1 cellular context compared by ENCODE assay signal in the genomic region with DNA sequence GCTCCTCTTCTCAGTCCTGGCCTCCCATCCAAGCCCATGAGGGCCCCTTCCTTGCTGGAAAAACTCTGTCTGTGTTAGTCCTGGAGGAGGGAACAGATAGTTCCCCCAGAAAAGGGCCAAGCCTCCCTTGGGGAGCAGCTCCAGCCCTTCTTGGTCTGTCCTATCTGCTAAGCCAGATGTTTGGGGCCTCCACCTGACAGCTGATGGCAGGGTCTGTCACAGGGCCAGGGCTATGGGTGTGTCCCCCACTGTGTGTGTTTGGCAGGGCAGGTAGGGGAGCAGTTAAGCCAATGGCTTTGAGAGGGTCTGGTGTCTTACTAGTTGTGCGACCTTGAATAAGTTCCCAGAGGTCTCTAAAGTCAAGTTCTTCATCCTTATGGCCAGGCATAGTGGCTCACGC.
TF ChIP-seq lines count a peak whose summit lies in the region.

No MANE protein-coding gene starts in this region.

TF ChIP-seq in K562, 482 proteins besides CTCF, POLR2A, EP300 and RAD21 (continued from another document):
- TF ChIP-seq, protein P1, sequence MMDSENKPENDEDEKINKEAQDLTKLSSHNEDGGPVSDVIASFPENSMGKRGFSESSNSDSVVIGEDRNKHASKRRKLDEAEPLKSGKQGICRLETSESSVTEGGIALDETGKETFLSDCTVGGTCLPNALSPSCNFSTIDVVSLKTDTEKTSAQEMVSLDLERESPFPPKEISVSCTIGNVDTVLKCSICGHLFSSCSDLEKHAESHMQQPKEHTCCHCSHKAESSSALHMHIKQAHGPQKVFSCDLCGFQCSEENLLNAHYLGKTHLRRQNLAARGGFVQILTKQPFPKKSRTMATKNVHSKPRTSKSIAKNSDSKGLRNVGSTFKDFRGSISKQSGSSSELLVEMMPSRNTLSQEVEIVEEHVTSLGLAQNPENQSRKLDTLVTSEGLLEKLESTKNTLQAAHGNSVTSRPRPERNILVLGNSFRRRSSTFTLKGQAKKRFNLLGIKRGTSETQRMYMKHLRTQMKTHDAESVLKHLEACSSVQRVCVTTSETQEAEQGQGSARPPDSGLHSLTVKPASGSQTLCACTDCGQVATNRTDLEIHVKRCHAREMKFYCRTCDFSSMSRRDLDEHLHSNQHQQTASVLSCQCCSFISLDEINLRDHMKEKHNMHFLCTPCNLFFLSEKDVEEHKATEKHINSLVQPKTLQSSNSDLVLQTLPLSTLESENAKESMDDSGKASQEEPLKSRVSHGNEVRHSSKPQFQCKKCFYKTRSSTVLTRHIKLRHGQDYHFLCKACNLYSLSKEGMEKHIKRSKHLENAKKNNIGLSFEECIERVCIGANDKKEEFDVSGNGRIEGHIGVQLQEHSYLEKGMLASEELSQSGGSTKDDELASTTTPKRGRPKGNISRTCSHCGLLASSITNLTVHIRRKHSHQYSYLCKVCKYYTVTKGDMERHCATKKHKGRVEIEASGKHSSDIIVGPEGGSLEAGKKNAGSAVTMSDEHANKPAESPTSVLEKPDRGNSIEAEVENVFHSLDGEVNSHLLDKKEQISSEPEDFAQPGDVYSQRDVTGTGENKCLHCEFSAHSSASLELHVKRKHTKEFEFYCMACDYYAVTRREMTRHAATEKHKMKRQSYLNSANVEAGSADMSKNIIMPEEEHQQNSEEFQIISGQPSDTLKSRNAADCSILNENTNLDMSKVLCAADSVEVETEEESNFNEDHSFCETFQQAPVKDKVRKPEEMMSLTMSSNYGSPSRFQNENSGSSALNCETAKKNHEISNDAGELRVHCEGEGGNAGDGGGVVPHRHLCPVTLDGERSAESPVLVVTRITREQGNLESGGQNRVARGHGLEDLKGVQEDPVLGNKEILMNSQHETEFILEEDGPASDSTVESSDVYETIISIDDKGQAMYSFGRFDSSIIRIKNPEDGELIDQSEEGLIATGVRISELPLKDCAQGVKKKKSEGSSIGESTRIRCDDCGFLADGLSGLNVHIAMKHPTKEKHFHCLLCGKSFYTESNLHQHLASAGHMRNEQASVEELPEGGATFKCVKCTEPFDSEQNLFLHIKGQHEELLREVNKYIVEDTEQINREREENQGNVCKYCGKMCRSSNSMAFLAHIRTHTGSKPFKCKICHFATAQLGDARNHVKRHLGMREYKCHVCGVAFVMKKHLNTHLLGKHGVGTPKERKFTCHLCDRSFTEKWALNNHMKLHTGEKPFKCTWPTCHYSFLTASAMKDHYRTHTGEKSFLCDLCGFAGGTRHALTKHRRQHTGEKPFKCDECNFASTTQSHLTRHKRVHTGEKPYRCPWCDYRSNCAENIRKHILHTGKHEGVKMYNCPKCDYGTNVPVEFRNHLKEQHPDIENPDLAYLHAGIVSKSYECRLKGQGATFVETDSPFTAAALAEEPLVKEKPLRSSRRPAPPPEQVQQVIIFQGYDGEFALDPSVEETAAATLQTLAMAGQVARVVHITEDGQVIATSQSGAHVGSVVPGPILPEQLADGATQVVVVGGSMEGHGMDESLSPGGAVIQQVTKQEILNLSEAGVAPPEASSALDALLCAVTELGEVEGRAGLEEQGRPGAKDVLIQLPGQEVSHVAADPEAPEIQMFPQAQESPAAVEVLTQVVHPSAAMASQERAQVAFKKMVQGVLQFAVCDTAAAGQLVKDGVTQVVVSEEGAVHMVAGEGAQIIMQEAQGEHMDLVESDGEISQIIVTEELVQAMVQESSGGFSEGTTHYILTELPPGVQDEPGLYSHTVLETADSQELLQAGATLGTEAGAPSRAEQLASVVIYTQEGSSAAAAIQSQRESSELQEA (IDR thresholded peaks at IDR 0.05; ENCODE audit: low read depth) = no peak
- TF ChIP-seq, protein P2, sequence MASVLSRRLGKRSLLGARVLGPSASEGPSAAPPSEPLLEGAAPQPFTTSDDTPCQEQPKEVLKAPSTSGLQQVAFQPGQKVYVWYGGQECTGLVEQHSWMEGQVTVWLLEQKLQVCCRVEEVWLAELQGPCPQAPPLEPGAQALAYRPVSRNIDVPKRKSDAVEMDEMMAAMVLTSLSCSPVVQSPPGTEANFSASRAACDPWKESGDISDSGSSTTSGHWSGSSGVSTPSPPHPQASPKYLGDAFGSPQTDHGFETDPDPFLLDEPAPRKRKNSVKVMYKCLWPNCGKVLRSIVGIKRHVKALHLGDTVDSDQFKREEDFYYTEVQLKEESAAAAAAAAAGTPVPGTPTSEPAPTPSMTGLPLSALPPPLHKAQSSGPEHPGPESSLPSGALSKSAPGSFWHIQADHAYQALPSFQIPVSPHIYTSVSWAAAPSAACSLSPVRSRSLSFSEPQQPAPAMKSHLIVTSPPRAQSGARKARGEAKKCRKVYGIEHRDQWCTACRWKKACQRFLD (CRISPR knock-in tag; IDR thresholded peaks at IDR 0.05) = no peak
- no peak for TF ChIP-seq HMG20B (CRISPR knock-in tag; IDR thresholded peaks at IDR 0.05)
- TF ChIP-seq FUS (optimal IDR thresholded peaks at IDR 0.05; ENCODE audit: low read depth, low read length) = no peak
- TF ChIP-seq, protein P3, sequence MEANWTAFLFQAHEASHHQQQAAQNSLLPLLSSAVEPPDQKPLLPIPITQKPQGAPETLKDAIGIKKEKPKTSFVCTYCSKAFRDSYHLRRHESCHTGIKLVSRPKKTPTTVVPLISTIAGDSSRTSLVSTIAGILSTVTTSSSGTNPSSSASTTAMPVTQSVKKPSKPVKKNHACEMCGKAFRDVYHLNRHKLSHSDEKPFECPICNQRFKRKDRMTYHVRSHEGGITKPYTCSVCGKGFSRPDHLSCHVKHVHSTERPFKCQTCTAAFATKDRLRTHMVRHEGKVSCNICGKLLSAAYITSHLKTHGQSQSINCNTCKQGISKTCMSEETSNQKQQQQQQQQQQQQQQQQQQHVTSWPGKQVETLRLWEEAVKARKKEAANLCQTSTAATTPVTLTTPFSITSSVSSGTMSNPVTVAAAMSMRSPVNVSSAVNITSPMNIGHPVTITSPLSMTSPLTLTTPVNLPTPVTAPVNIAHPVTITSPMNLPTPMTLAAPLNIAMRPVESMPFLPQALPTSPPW (CRISPR knock-in tag; IDR thresholded peaks at IDR 0.05) = no peak
- no peak for TF ChIP-seq HMGN3 (IDR thresholded peaks at IDR 0.05; ENCODE audit: borderline replicate concordance, extremely low read depth, insufficient read length, low read depth, low read length)
- TF ChIP-seq ZSCAN29 (IDR thresholded peaks at IDR 0.05) = no peak
- TF ChIP-seq NFIC (IDR thresholded peaks at IDR 0.05) = peak; percentile 48
- TF ChIP-seq POLR2AphosphoS5 (IDR thresholded peaks at IDR 0.05; ENCODE audit: control insufficient read depth, insufficient read depth, low read depth, low read length) = peak; percentile 57
- no peak for TF ChIP-seq ZNF212 (CRISPR knock-in tag; IDR thresholded peaks at IDR 0.05)
- no peak for TF ChIP-seq ZNF445 (CRISPR knock-in tag; IDR thresholded peaks at IDR 0.05; ENCODE audit: low read depth)
- TF ChIP-seq, protein P4, sequence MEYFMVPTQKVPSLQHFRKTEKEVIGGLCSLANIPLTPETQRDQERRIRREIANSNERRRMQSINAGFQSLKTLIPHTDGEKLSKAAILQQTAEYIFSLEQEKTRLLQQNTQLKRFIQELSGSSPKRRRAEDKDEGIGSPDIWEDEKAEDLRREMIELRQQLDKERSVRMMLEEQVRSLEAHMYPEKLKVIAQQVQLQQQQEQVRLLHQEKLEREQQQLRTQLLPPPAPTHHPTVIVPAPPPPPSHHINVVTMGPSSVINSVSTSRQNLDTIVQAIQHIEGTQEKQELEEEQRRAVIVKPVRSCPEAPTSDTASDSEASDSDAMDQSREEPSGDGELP (CRISPR knock-in tag; IDR thresholded peaks at IDR 0.05; ENCODE audit: borderline replicate concordance) = peak; percentile 94
- TF ChIP-seq, protein P5, sequence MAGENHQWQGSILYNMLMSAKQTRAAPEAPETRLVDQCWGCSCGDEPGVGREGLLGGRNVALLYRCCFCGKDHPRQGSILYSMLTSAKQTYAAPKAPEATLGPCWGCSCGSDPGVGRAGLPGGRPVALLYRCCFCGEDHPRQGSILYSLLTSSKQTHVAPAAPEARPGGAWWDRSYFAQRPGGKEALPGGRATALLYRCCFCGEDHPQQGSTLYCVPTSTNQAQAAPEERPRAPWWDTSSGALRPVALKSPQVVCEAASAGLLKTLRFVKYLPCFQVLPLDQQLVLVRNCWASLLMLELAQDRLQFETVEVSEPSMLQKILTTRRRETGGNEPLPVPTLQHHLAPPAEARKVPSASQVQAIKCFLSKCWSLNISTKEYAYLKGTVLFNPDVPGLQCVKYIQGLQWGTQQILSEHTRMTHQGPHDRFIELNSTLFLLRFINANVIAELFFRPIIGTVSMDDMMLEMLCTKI (IDR thresholded peaks at IDR 0.05; ENCODE audit: partially characterized antibody) = no peak
- TF ChIP-seq ZNF408 (CRISPR knock-in tag; IDR thresholded peaks at IDR 0.05; ENCODE audit: low read depth) = no peak
- no peak for TF ChIP-seq DIDO1 (tag; IDR thresholded peaks at IDR 0.05; ENCODE audit: low read depth)
- no peak for TF ChIP-seq KLF13 (tag; IDR thresholded peaks at IDR 0.05; ENCODE audit: borderline replicate concordance, low read depth)
- TF ChIP-seq, protein P6, sequence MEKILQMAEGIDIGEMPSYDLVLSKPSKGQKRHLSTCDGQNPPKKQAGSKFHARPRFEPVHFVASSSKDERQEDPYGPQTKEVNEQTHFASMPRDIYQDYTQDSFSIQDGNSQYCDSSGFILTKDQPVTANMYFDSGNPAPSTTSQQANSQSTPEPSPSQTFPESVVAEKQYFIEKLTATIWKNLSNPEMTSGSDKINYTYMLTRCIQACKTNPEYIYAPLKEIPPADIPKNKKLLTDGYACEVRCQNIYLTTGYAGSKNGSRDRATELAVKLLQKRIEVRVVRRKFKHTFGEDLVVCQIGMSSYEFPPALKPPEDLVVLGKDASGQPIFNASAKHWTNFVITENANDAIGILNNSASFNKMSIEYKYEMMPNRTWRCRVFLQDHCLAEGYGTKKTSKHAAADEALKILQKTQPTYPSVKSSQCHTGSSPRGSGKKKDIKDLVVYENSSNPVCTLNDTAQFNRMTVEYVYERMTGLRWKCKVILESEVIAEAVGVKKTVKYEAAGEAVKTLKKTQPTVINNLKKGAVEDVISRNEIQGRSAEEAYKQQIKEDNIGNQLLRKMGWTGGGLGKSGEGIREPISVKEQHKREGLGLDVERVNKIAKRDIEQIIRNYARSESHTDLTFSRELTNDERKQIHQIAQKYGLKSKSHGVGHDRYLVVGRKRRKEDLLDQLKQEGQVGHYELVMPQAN (IDR thresholded peaks at IDR 0.05; ENCODE audit: borderline replicate concordance) = no peak
- TF ChIP-seq, protein P7, sequence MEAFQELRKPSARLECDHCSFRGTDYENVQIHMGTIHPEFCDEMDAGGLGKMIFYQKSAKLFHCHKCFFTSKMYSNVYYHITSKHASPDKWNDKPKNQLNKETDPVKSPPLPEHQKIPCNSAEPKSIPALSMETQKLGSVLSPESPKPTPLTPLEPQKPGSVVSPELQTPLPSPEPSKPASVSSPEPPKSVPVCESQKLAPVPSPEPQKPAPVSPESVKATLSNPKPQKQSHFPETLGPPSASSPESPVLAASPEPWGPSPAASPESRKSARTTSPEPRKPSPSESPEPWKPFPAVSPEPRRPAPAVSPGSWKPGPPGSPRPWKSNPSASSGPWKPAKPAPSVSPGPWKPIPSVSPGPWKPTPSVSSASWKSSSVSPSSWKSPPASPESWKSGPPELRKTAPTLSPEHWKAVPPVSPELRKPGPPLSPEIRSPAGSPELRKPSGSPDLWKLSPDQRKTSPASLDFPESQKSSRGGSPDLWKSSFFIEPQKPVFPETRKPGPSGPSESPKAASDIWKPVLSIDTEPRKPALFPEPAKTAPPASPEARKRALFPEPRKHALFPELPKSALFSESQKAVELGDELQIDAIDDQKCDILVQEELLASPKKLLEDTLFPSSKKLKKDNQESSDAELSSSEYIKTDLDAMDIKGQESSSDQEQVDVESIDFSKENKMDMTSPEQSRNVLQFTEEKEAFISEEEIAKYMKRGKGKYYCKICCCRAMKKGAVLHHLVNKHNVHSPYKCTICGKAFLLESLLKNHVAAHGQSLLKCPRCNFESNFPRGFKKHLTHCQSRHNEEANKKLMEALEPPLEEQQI (IDR thresholded peaks at IDR 0.05) = no peak
- no peak for TF ChIP-seq MCM5 (IDR thresholded peaks at IDR 0.05; ENCODE audit: low read depth)
- TF ChIP-seq, protein P8, sequence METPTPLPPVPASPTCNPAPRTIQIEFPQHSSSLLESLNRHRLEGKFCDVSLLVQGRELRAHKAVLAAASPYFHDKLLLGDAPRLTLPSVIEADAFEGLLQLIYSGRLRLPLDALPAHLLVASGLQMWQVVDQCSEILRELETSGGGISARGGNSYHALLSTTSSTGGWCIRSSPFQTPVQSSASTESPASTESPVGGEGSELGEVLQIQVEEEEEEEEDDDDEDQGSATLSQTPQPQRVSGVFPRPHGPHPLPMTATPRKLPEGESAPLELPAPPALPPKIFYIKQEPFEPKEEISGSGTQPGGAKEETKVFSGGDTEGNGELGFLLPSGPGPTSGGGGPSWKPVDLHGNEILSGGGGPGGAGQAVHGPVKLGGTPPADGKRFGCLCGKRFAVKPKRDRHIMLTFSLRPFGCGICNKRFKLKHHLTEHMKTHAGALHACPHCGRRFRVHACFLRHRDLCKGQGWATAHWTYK (CRISPR knock-in tag; IDR thresholded peaks at IDR 0.05) = no peak
- no peak for TF ChIP-seq BRCA1 (IDR thresholded peaks at IDR 0.05)
- TF ChIP-seq BRCA1 (CRISPR knock-in tag; IDR thresholded peaks at IDR 0.05) = no peak
- no peak for TF ChIP-seq CHCHD3 (CRISPR knock-in tag; IDR thresholded peaks at IDR 0.05)
- TF ChIP-seq, protein P9, sequence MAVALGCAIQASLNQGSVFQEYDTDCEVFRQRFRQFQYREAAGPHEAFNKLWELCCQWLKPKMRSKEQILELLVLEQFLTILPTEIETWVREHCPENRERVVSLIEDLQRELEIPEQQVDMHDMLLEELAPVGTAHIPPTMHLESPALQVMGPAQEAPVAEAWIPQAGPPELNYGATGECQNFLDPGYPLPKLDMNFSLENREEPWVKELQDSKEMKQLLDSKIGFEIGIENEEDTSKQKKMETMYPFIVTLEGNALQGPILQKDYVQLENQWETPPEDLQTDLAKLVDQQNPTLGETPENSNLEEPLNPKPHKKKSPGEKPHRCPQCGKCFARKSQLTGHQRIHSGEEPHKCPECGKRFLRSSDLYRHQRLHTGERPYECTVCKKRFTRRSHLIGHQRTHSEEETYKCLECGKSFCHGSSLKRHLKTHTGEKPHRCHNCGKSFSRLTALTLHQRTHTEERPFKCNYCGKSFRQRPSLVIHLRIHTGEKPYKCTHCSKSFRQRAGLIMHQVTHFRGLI (CRISPR knock-in tag; IDR thresholded peaks at IDR 0.05) = no peak
